8 cellular contexts compared by ENCODE assay signal in the genomic region with DNA sequence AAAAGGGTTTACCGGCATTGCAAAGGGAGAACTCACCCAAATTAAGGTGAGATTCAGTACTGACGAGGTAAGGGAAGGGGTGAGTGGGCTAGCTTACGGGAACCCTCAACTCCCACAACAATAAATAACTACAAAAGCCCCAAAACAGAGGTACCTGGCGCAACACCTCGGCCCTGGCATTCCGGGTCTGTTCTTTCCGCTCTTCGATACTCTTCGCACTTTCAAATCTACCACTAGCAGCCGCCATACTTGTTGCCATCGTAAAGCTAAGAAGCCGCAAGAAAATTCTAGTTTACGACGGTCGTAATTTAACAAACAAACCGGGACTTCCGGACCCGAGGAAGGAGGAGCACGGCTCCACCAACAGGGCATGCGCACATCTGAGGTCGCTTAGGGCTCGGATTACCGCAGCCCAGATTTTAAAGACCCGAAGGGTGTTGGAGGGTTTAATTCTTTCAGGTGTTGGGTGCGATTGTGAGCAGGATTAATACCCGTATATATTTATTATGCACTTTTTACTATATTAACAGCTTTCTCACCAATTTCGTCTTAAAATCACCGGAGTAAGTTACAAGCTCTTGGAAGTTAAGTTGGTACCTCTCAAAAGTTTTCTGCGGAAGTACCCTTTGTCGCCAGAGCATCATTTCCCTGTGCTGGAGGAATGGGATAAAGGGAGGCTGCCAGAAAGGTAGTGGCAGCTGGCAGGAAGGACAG. TPM values are rescaled to one million over a fixed set of nuclear protein-coding genes. Genes with fewer than 3 reads are reported as not detected.
DNase-seq lines count a peak whose midpoint lies in the region; TF ChIP-seq lines count a peak whose summit lies in the region.

A gene (minus strand): TSS at position 268 of the 714 bp plus-strand sequence. CDS start 9 bp downstream, at position 259.

- H3K27ac Mint-ChIP-seq in activated naive CD4-positive, alpha-beta T cell treated with anti-CD3 and anti-CD28 coated beads for 36 hours: peak within 1 kb of the TSS; percentile 90

- peaks cover 1% of the 10 kb centered on the region for H3K36me3 Mint-ChIP-seq in activated naive CD4-positive, alpha-beta T cell treated with anti-CD3 and anti-CD28 coated beads for 36 hours (ENCODE audit: low read depth)

- no peaks in the 10 kb centered on the region for H3K9me3 Mint-ChIP-seq in activated naive CD4-positive, alpha-beta T cell treated with anti-CD3 and anti-CD28 coated beads for 36 hours

- H3K4me3 Mint-ChIP-seq in activated naive CD4-positive, alpha-beta T cell treated with anti-CD3 and anti-CD28 coated beads for 36 hours: peak within 1 kb of the TSS; percentile 95

- peak within 1 kb of the TSS; percentile 99 for H3K4me3 ChIP-seq in HFF-Myc (replicated peaks; ENCODE audit: low read depth, low read length)

- peaks cover 26% of the 10 kb centered on the region for H3K4me1 Mint-ChIP-seq in activated naive CD4-positive, alpha-beta T cell treated with anti-CD3 and anti-CD28 coated beads for 36 hours (ENCODE audit: low read depth)

- CTCF ChIA-PET in activated naive CD4-positive, alpha-beta T cell treated with anti-CD3 and anti-CD28 coated beads for 36 hours (lab: Charles Lee): interaction anchor here (1.2 to 1.4 kb wide), 3 partner anchors 27 to 91 kb away, joined by 3 to 7 read pairs (median 3); no protein-coding TSS in a partner anchor

- no peaks in the 10 kb centered on the region for H3K27me3 Mint-ChIP-seq in activated naive CD4-positive, alpha-beta T cell treated with anti-CD3 and anti-CD28 coated beads for 36 hours (ENCODE audit: low read depth)

- intact Hi-C loops in activated naive CD4-positive, alpha-beta T cell treated with anti-CD3 and anti-CD28 coated beads for 36 hours (cut with micrococcal nuclease): loop anchor here (1.0 to 10.0 kb wide), 10 partner anchors 27 to 1435 kb away; a partner anchor contains a TSS

- peak; percentile 95 for DNase-seq in GM03348 (ENCODE audit: low spot score)
- DNase-seq in HFF-Myc (ENCODE audit: extremely low read depth, low read depth): peak; percentile 91
- peak; percentile 98 for DNase-seq in NAMALWA (ENCODE audit: low spot score)
- peak; percentile 89 for DNase-seq in SK-N-DZ (ENCODE audit: low spot score)
- DNase-seq in activated naive CD4-positive, alpha-beta T cell treated with anti-CD3 and anti-CD28 coated beads for 36 hours: peak; percentile 94
- DNase-seq in germinal center (ENCODE audit: low spot score): peak; percentile 92
- DNase-seq in non-pigmented ciliary epithelial cell (ENCODE audit: low read depth): peak; percentile 80
- DNase-seq in superior temporal gyrus (ENCODE audit: extremely low spot score): peak; percentile 99

- TF ChIP-seq CTCF in HFF-Myc (IDR thresholded peaks at IDR 0.05; ENCODE audit: low read depth, low read length, missing control alignments): no peak

RNA-seq across cellular contexts. Expression of the gene that starts here (rescaled TPM):
- 2.6 and 8.3 TPM in 2 replicates for polyA plus RNA-seq in SK-N-DZ (2014; cell fraction: cytosol; rRNA removed)
- polyA plus RNA-seq in SK-N-DZ (2014; cell fraction: nucleus; rRNA removed): 3.0 and 3.6 TPM in 2 replicates
- 10 to 100 TPM; 16.9 to 17.9 TPM for total RNA-seq in activated naive CD4-positive, alpha-beta T cell treated with anti-CD3 and anti-CD28 coated beads for 36 hours

Comparison
In these comparisons a context has a peak if more than half of its experiments do, and no peak if none do; other contexts are left out.
1. Peak in every context shown above with its lines: DNase-seq and H3K4me3 ChIP-seq.